1 cellular context compared by ENCODE assay signal in the genomic region with DNA sequence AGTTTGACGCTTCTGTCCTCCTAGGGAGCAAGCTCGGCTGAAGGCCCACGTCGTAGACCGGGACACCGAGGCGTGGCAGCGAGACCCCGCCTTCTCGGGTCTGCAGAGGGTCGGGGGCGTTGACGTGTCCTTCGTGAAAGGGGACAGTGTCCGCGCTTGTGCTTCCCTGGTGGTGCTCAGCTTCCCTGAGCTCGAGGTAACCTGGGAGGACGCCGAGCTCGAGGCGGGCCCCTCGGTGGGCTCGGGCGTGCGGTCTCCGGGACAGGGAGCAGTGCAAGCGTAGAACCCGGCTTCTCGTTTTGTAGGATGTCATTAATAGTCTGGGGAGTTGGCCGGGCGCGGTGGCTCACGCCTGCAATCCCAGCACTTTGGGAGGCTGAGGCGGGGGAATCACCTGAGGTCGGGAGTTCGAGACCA.
TF ChIP-seq lines count a peak whose summit lies in the region.

No MANE protein-coding gene starts in this region.

TF ChIP-seq in GM12878, 131 proteins besides CTCF, POLR2A, EP300 and RAD21 (continued from another document):
- TF ChIP-seq, protein P1, sequence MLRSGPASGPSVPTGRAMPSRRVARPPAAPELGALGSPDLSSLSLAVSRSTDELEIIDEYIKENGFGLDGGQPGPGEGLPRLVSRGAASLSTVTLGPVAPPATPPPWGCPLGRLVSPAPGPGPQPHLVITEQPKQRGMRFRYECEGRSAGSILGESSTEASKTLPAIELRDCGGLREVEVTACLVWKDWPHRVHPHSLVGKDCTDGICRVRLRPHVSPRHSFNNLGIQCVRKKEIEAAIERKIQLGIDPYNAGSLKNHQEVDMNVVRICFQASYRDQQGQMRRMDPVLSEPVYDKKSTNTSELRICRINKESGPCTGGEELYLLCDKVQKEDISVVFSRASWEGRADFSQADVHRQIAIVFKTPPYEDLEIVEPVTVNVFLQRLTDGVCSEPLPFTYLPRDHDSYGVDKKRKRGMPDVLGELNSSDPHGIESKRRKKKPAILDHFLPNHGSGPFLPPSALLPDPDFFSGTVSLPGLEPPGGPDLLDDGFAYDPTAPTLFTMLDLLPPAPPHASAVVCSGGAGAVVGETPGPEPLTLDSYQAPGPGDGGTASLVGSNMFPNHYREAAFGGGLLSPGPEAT (IDR thresholded peaks at IDR 0.05; ENCODE audit: low read depth): no peak
- TF ChIP-seq, protein P2, sequence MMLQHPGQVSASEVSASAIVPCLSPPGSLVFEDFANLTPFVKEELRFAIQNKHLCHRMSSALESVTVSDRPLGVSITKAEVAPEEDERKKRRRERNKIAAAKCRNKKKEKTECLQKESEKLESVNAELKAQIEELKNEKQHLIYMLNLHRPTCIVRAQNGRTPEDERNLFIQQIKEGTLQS (IDR thresholded peaks at IDR 0.05; ENCODE audit: borderline replicate concordance, extremely low read depth, low read depth, low read length): no peak
- no peak for TF ChIP-seq RUNX3 (IDR thresholded peaks at IDR 0.05; ENCODE audit: low read length)
- TF ChIP-seq NFYA (IDR thresholded peaks at IDR 0.05; ENCODE audit: borderline replicate concordance, low read depth, low read length): no peak
- TF ChIP-seq FOS (IDR thresholded peaks at IDR 0.05; ENCODE audit: borderline replicate concordance, extremely low read depth, insufficient read length): no peak
- TF ChIP-seq, protein P3, sequence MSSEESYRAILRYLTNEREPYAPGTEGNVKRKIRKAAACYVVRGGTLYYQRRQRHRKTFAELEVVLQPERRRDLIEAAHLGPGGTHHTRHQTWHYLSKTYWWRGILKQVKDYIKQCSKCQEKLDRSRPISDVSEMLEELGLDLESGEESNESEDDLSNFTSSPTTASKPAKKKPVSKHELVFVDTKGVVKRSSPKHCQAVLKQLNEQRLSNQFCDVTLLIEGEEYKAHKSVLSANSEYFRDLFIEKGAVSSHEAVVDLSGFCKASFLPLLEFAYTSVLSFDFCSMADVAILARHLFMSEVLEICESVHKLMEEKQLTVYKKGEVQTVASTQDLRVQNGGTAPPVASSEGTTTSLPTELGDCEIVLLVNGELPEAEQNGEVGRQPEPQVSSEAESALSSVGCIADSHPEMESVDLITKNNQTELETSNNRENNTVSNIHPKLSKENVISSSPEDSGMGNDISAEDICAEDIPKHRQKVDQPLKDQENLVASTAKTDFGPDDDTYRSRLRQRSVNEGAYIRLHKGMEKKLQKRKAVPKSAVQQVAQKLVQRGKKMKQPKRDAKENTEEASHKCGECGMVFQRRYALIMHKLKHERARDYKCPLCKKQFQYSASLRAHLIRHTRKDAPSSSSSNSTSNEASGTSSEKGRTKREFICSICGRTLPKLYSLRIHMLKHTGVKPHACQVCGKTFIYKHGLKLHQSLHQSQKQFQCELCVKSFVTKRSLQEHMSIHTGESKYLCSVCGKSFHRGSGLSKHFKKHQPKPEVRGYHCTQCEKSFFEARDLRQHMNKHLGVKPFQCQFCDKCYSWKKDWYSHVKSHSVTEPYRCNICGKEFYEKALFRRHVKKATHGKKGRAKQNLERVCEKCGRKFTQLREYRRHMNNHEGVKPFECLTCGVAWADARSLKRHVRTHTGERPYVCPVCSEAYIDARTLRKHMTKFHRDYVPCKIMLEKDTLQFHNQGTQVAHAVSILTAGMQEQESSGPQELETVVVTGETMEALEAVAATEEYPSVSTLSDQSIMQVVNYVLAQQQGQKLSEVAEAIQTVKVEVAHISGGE (CRISPR knock-in tag; IDR thresholded peaks at IDR 0.05): no peak
- no peak for TF ChIP-seq BRCA1 (IDR thresholded peaks at IDR 0.05; ENCODE audit: low read depth, low read length)
- TF ChIP-seq MEF2B (IDR thresholded peaks at IDR 0.05; ENCODE audit: partially characterized antibody, poor library complexity, severe bottlenecking): no peak
- TF ChIP-seq, protein P4, sequence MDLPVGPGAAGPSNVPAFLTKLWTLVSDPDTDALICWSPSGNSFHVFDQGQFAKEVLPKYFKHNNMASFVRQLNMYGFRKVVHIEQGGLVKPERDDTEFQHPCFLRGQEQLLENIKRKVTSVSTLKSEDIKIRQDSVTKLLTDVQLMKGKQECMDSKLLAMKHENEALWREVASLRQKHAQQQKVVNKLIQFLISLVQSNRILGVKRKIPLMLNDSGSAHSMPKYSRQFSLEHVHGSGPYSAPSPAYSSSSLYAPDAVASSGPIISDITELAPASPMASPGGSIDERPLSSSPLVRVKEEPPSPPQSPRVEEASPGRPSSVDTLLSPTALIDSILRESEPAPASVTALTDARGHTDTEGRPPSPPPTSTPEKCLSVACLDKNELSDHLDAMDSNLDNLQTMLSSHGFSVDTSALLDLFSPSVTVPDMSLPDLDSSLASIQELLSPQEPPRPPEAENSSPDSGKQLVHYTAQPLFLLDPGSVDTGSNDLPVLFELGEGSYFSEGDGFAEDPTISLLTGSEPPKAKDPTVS (IDR thresholded peaks at IDR 0.05; ENCODE audit: low read depth, low read length): no peak
- TF ChIP-seq RELA (IDR thresholded peaks at IDR 0.05; ENCODE audit: borderline replicate concordance, partially characterized antibody): no peak
- TF ChIP-seq CHD2 (IDR thresholded peaks at IDR 0.05; ENCODE audit: borderline replicate concordance, low read depth, low read length): no peak
- no peak for TF ChIP-seq TAF1 (IDR thresholded peaks at IDR 0.05; ENCODE audit: borderline replicate concordance, low read depth, low read length)
- TF ChIP-seq EGR1 (IDR thresholded peaks at IDR 0.05; ENCODE audit: borderline replicate concordance in 1 of 2, low read depth in 2 of 2, low read length in 2 of 2): no peak
- TF ChIP-seq, protein P5, sequence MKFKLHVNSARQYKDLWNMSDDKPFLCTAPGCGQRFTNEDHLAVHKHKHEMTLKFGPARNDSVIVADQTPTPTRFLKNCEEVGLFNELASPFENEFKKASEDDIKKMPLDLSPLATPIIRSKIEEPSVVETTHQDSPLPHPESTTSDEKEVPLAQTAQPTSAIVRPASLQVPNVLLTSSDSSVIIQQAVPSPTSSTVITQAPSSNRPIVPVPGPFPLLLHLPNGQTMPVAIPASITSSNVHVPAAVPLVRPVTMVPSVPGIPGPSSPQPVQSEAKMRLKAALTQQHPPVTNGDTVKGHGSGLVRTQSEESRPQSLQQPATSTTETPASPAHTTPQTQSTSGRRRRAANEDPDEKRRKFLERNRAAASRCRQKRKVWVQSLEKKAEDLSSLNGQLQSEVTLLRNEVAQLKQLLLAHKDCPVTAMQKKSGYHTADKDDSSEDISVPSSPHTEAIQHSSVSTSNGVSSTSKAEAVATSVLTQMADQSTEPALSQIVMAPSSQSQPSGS (IDR thresholded peaks at IDR 0.05; ENCODE audit: low read length): no peak
